Comparison of ENCODE assay signal across 20 cellular contexts in genomic region chr10:106436123-106436740, GRCh38.
DNase-seq lines count a peak whose midpoint lies in the region; ATAC-seq, FAIRE-seq and TF ChIP-seq lines count a peak whose summit lies in the region.
"Had no signal": no experiment of that assay in that cellular context is flagged by ENCODE, and none has a peak within 500 bp of the region (broad histone marks: within the 10 kb centered on the region; RNA-seq: fewer than 3 reads in every experiment).

No MANE protein-coding gene starts in this region.

- ATAC-seq in pancreas (peak in 3 of 4 donors; percentile 21 to 69 (median 64)), GM21515 (IDR thresholded peaks at IDR 0.05; ENCODE audit: unreplicated experiment) (no peak), HG03095 (IDR thresholded peaks at IDR 0.05; ENCODE audit: unreplicated experiment) (no peak)
- ATAC-seq: activated T-cell treated with anti-CD3 and anti-CD28 coated beads, Interleukin-2, amount 50 U/mL, for 72 hours; left lobe of liver had no signal

- intact Hi-C loops in pancreas (cut with DNase I): no loop called here

- no peak for FAIRE-seq in pancreas (lab: Jason Lieb, UNC)
- FAIRE-seq: H54, TTC549 had no signal

- H3K27ac ChIP-seq in GM23248 (peak overlapping the region; percentile 50), pancreas (no peak overlapping the region)
- H3K27ac ChIP-seq in effector memory CD4-positive, alpha-beta T cell (ENCODE audit: insufficient read depth, low read length, poor library complexity, severe bottlenecking): no peak overlapping the region
- H3K27ac ChIP-seq: esophagus squamous epithelium, KMS-11 had no signal

- H3K79me2 ChIP-seq in GM23248 (ENCODE audit: insufficient read depth): no peaks in the 10 kb centered on the region

- TF ChIP-seq CTCF in fibroblast of mammary gland (conservative IDR thresholded peaks at IDR 0.05; ENCODE audit: control insufficient read depth, insufficient read depth, low read depth, low read length): no peak
- no peak for TF ChIP-seq CTCF in pancreas (IDR thresholded peaks at IDR 0.05)

- H3K36me3 ChIP-seq in GM23248 (ENCODE audit: low read depth): no peaks in the 10 kb centered on the region
- H3K36me3 ChIP-seq in pancreas: no peaks in the 10 kb centered on the region
- no peaks in the 10 kb centered on the region for H3K36me3 ChIP-seq in effector memory CD4-positive, alpha-beta T cell (ENCODE audit: control insufficient read depth, insufficient read depth, low read length)
- H3K36me3 ChIP-seq: esophagus squamous epithelium had no signal

- no peaks in the 10 kb centered on the region for H3K9me2 ChIP-seq in GM23248 (ENCODE audit: insufficient read depth)

- H2AFZ ChIP-seq in GM23248: no peak overlapping the region

- H3K9me3 ChIP-seq in GM23248 (ENCODE audit: low read depth) (no peaks in the 10 kb centered on the region), pancreas (no peaks in the 10 kb centered on the region)
- no peaks in the 10 kb centered on the region for H3K9me3 ChIP-seq in effector memory CD4-positive, alpha-beta T cell (ENCODE audit: control insufficient read depth, low read length)

- H3K9ac ChIP-seq in GM23248: no peak overlapping the region
- H3K9ac ChIP-seq: KMS-11 had no signal

- H3K4me3 ChIP-seq in GM23248 (no peak overlapping the region), fibroblast of mammary gland (ENCODE audit: control insufficient read depth, low read depth, low read length) (no peak overlapping the region), pancreas (no peak overlapping the region)
- H3K4me3 ChIP-seq in effector memory CD4-positive, alpha-beta T cell (ENCODE audit: insufficient read depth, low read depth, low read length, poor library complexity, severe bottlenecking): no peak overlapping the region
- H3K4me3 ChIP-seq: esophagus squamous epithelium had no signal

- 7 to 17% methylated on average over 3 of the region's 3 CpGs for WGBS in GM23248 (ENCODE audit: low coverage in 1 of 2, low lambda C conversion rate in 2 of 2, missing lambda C conversion rate in 2 of 2), 2 experiments
- 33 to 34% methylated on average over 3 of the region's 3 CpGs for WGBS in pancreas, 2 donors

- DNase-seq in GM23248 (peak; percentile 47), T1000 (lab: John Stamatoyannopoulos, UW) (peak; percentile 70), fibroblast of mammary gland (ENCODE audit: low read depth) (peak; percentile 15), pancreas (peak in 1 of 6 donors; percentile 23), NCI-H446 (lab: John Stamatoyannopoulos, UW) (no peak)
- no peak for DNase-seq in effector memory CD4-positive, alpha-beta T cell
- DNase-seq: activated naive CD4-positive, alpha-beta T cell treated with anti-CD3 and anti-CD28 coated beads, Interleukin-2, amount 10 ng/mL, durations not matched to agents 7 days and 5 days; activated T-cell treated with anti-CD3 and anti-CD28 coated beads, Interleukin-2, amount 50 U/mL, for 72 hours; Calu3; cerebellar nuclear complex; esophagus squamous epithelium; NCI-H187 treated with DMSO at 0.1 percent for 48 hours; NCI-H2227 treated with DMSO at 0.1 percent for 48 hours; SHP77 treated with DMSO at 0.1 percent for 48 hours had no signal

- no peak overlapping the region for H3K4me2 ChIP-seq in GM23248 (ENCODE audit: unreplicated experiment)
- H3K4me2 ChIP-seq: KMS-11 had no signal

- H4K20me1 ChIP-seq in GM23248 (ENCODE audit: insufficient read depth): no peaks in the 10 kb centered on the region

- H3K4me1 ChIP-seq in GM23248 (ENCODE audit: insufficient read depth) (peaks cover 13% of the 10 kb centered on the region), pancreas (no peaks in the 10 kb centered on the region)
- no peaks in the 10 kb centered on the region for H3K4me1 ChIP-seq in effector memory CD4-positive, alpha-beta T cell (ENCODE audit: control insufficient read depth, insufficient read depth, low read length, poor library complexity, severe bottlenecking)

- H3F3A ChIP-seq in GM23248 (ENCODE audit: insufficient read depth): 0 out of 2 replicates have a peak, but pooled peaks cover 5% of the 10 kb centered on the region

- in situ Hi-C loops in GM23248 (cut with MboI): no loop called here

- H3K27me3 ChIP-seq in GM23248 (replicated peaks; ENCODE audit: insufficient read depth): no peaks in the 10 kb centered on the region
- H3K27me3 ChIP-seq in pancreas: no peaks in the 10 kb centered on the region
- no peaks in the 10 kb centered on the region for H3K27me3 ChIP-seq in effector memory CD4-positive, alpha-beta T cell (replicated peaks; ENCODE audit: control insufficient read depth, insufficient read depth, low read length, poor library complexity, severe bottlenecking)
- H3K27me3 ChIP-seq: esophagus squamous epithelium had no signal

Comparison
In these comparisons a context has a peak if more than half of its experiments do, and no peak if none do; other contexts are left out.
1. DNase-seq: peak in GM23248 (single experiment), T1000 (single experiment) and fibroblast of mammary gland (single experiment); none in effector memory CD4-positive, alpha-beta T cell (0 of 3) and NCI-H446 (0 of 2).
2. ATAC-seq: peak in pancreas (3 of 4); none in GM21515 (single experiment) and HG03095 (single experiment).